Comparison of ENCODE assay signal across 1 cellular context in genomic region chrX:123988423-123989116, GRCh38.
TF ChIP-seq lines count a peak whose summit lies in the region.

No MANE protein-coding gene starts in this region.

TF ChIP-seq in K562, 482 proteins besides CTCF, POLR2A, EP300 and RAD21 (continued from another document and continues in another):
- TF ChIP-seq ZBTB5 (IDR thresholded peaks at IDR 0.05) = no peak
- peak; percentile 73 for TF ChIP-seq SMARCA4 (IDR thresholded peaks at IDR 0.05)
- no peak for TF ChIP-seq POLR3A (IDR thresholded peaks at IDR 0.05; ENCODE audit: borderline replicate concordance, extremely low read depth, insufficient read depth, insufficient read length)
- TF ChIP-seq SMARCC2 (IDR thresholded peaks at IDR 0.05; ENCODE audit: low read depth) = peak; percentile 53; the same call in 1 of the 2 replicates
- TF ChIP-seq KDM1A (IDR thresholded peaks at IDR 0.05) = no peak
- TF ChIP-seq ZNF354B (CRISPR knock-in tag; IDR thresholded peaks at IDR 0.05) = no peak
- no peak for TF ChIP-seq ZNF311 (CRISPR knock-in tag; IDR thresholded peaks at IDR 0.05)
- TF ChIP-seq, protein P1, sequence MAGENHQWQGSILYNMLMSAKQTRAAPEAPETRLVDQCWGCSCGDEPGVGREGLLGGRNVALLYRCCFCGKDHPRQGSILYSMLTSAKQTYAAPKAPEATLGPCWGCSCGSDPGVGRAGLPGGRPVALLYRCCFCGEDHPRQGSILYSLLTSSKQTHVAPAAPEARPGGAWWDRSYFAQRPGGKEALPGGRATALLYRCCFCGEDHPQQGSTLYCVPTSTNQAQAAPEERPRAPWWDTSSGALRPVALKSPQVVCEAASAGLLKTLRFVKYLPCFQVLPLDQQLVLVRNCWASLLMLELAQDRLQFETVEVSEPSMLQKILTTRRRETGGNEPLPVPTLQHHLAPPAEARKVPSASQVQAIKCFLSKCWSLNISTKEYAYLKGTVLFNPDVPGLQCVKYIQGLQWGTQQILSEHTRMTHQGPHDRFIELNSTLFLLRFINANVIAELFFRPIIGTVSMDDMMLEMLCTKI (IDR thresholded peaks at IDR 0.05; ENCODE audit: partially characterized antibody) = no peak
- TF ChIP-seq GTF2A2 (tag; IDR thresholded peaks at IDR 0.05) = no peak
- no peak for TF ChIP-seq ELF1 (tag; IDR thresholded peaks at IDR 0.05)
- TF ChIP-seq ZNF212 (CRISPR knock-in tag; IDR thresholded peaks at IDR 0.05) = no peak
- no peak for TF ChIP-seq IFI16 (CRISPR knock-in tag; IDR thresholded peaks at IDR 0.05)
- no peak for TF ChIP-seq CREM (IDR thresholded peaks at IDR 0.05; ENCODE audit: low read depth)
- TF ChIP-seq HNRNPLL (IDR thresholded peaks at IDR 0.05; ENCODE audit: low read depth, low read length, poor library complexity, severe bottlenecking) = no peak
- TF ChIP-seq HDAC8 (tag; IDR thresholded peaks at IDR 0.05) = no peak
- TF ChIP-seq ATF1 (CRISPR knock-in tag; IDR thresholded peaks at IDR 0.05) = no peak
- no peak for TF ChIP-seq ATF1 (tag; IDR thresholded peaks at IDR 0.05)
- peak; percentile 17; the same call in 1 of the 2 replicates for TF ChIP-seq EP400 (IDR thresholded peaks at IDR 0.05)
- no peak for TF ChIP-seq NR2C2 (CRISPR knock-in tag; IDR thresholded peaks at IDR 0.05)
- no peak for TF ChIP-seq NR2C2 (tag; IDR thresholded peaks at IDR 0.05)
- TF ChIP-seq ZNF551 (CRISPR knock-in tag; IDR thresholded peaks at IDR 0.05) = no peak
- peak; percentile 38; the same call in 1 of the 2 replicates for TF ChIP-seq SMARCE1 (IDR thresholded peaks at IDR 0.05)
- TF ChIP-seq CBFA2T2 (conservative IDR thresholded peaks at IDR 0.05) = peak; percentile 66
- TF ChIP-seq IRF1 (CRISPR knock-in tag; IDR thresholded peaks at IDR 0.05; ENCODE audit: borderline replicate concordance) = no peak
- TF ChIP-seq, protein P2, sequence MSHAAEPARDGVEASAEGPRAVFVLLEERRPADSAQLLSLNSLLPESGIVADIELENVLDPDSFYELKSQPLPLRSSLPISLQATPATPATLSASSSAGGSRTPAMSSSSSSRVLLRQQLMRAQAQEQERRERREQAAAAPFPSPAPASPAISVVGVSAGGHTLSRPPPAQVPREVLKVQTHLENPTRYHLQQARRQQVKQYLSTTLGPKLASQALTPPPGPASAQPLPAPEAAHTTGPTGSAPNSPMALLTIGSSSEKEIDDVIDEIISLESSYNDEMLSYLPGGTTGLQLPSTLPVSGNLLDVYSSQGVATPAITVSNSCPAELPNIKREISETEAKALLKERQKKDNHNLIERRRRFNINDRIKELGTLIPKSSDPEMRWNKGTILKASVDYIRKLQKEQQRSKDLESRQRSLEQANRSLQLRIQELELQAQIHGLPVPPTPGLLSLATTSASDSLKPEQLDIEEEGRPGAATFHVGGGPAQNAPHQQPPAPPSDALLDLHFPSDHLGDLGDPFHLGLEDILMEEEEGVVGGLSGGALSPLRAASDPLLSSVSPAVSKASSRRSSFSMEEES (CRISPR knock-in tag; IDR thresholded peaks at IDR 0.05) = no peak
- no peak for TF ChIP-seq ZNF75A (CRISPR knock-in tag; IDR thresholded peaks at IDR 0.05)
- TF ChIP-seq, protein P3, sequence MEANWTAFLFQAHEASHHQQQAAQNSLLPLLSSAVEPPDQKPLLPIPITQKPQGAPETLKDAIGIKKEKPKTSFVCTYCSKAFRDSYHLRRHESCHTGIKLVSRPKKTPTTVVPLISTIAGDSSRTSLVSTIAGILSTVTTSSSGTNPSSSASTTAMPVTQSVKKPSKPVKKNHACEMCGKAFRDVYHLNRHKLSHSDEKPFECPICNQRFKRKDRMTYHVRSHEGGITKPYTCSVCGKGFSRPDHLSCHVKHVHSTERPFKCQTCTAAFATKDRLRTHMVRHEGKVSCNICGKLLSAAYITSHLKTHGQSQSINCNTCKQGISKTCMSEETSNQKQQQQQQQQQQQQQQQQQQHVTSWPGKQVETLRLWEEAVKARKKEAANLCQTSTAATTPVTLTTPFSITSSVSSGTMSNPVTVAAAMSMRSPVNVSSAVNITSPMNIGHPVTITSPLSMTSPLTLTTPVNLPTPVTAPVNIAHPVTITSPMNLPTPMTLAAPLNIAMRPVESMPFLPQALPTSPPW (CRISPR knock-in tag; IDR thresholded peaks at IDR 0.05) = peak; percentile 69
- no peak for TF ChIP-seq CBFB (CRISPR knock-in tag; IDR thresholded peaks at IDR 0.05)
- no peak for TF ChIP-seq ZC3H11A (IDR thresholded peaks at IDR 0.05; ENCODE audit: low read depth, low read length)
- TF ChIP-seq, protein P4, sequence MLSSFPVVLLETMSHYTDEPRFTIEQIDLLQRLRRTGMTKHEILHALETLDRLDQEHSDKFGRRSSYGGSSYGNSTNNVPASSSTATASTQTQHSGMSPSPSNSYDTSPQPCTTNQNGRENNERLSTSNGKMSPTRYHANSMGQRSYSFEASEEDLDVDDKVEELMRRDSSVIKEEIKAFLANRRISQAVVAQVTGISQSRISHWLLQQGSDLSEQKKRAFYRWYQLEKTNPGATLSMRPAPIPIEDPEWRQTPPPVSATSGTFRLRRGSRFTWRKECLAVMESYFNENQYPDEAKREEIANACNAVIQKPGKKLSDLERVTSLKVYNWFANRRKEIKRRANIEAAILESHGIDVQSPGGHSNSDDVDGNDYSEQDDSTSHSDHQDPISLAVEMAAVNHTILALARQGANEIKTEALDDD (IDR thresholded peaks at IDR 0.05) = peak; percentile 73
- TF ChIP-seq YY1 (IDR thresholded peaks at IDR 0.05; ENCODE audit: borderline replicate concordance in 1 of 3, control insufficient read depth in 1 of 3, extremely low read depth in 1 of 3, insufficient read depth in 3 of 3, insufficient read length in 1 of 3, insufficient replicate concordance in 2 of 3, low read depth in 1 of 3, low read length in 2 of 3) = peak in 1 of 3 experiments; percentile 74
- no peak for TF ChIP-seq ZNF253 (CRISPR knock-in tag; conservative IDR thresholded peaks at IDR 0.05)
- TF ChIP-seq BDP1 (IDR thresholded peaks at IDR 0.05; ENCODE audit: insufficient read depth, insufficient read length) = no peak
- TF ChIP-seq ARID1B (IDR thresholded peaks at IDR 0.05) = peak; percentile 83
- no peak for TF ChIP-seq ZSCAN32 (CRISPR knock-in tag; IDR thresholded peaks at IDR 0.05)
- no peak for TF ChIP-seq ZBTB40 (IDR thresholded peaks at IDR 0.05)
- no peak for TF ChIP-seq ZBTB40 (CRISPR knock-in tag; IDR thresholded peaks at IDR 0.05)
- no peak for TF ChIP-seq POU5F1 (IDR thresholded peaks at IDR 0.05; ENCODE audit: borderline replicate concordance, low read depth, low read length, partially characterized antibody)
- TF ChIP-seq HIVEP1 (CRISPR knock-in tag; IDR thresholded peaks at IDR 0.05) = no peak
